7 cellular contexts compared by ENCODE assay signal in the genomic region with DNA sequence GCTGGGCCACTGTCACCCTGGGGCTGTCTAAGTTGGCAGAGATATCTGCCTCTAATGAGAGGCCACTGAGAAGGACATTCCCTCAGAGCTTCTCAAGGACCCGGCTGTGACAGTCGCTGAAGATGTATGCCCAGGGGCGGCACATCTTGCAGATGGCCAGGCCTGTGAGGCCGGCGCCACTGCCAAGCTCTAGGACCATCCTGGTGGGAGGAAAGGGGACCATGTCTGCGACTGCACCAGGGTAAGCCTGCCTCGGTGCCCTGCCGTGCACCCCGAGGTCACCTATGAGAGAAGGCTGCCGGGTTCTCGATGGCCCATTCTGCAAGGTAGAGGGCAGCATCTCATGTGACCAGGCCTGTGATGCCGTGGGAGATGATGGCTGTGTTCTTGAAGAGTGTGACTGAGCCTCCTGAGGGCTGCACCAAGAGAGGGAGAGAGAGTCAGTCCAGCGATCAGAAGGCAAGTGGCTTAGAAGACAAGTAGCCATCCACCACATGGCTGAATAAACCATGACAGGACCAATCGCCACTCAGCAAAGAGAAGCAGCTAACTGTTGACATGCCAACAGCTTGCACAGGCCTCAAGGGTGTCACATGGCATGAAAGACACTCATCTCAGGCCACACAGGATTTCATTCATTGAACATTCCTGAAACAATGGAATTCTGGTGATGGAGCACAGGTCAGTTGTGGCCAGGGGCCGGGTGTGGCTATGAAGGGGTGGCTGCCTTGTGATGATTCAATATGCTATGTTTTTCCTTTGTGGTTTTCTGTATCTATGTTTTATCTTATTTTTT.
DNase-seq lines count a peak whose midpoint lies in the region; FAIRE-seq and TF ChIP-seq lines count a peak whose summit lies in the region.
"Not testable (repeated sequence)": the region's sequence is repeated elsewhere in the genome, so short reads cannot be mapped to it uniquely, and the experiment has no call there.

No MANE protein-coding gene starts in this region.

- H3K9ac ChIP-seq in adipocyte (ENCODE audit: low read length) = not testable (repeated sequence)

- not testable (repeated sequence) for H3K27me3 Mint-ChIP-seq in chondrocyte (ENCODE audit: low read depth)

- not testable (repeated sequence) for H3K9me3 ChIP-seq in adipocyte (ENCODE audit: control insufficient read depth, low read length)

- DNase-seq in EH (ENCODE audit: low read depth) (peak; percentile 72), HT1080 (ENCODE audit: low read depth) (peak; percentile 71), RCC 7860 (ENCODE audit: low spot score) (peak; percentile 26), adipocyte (ENCODE audit: low read depth) (peak; percentile 4), foreskin fibroblast (peak; percentile 29 to 52), myocyte (ENCODE audit: low read depth) (peak; percentile 30)
- not testable (repeated sequence) for DNase-seq in chondrocyte (ENCODE audit: low spot score)

- H3K4me3 Mint-ChIP-seq in chondrocyte (ENCODE audit: unreplicated experiment) = not testable (repeated sequence)

- not testable (repeated sequence) for H3K36me3 ChIP-seq in adipocyte (ENCODE audit: control insufficient read depth, insufficient read depth, low read length, severe bottlenecking)

- not testable (repeated sequence) for H3K27me3 ChIP-seq in adipocyte (replicated peaks; ENCODE audit: control insufficient read depth, insufficient read depth, low read length)

- not testable (repeated sequence) for H3K36me3 Mint-ChIP-seq in chondrocyte (ENCODE audit: low read depth)

- not testable (repeated sequence) for H3K4me1 Mint-ChIP-seq in chondrocyte (ENCODE audit: low read depth)

- not testable (repeated sequence) for H3K4me3 ChIP-seq in adipocyte (ENCODE audit: low read length); foreskin fibroblast (ENCODE audit: low read depth in 1 of 2, low read length in 2 of 2)

- not testable (repeated sequence) for H3K4me1 ChIP-seq in adipocyte (ENCODE audit: control insufficient read depth, insufficient read depth, low read length)

- H3K9me3 Mint-ChIP-seq in chondrocyte (ENCODE audit: low read depth) = not testable (repeated sequence)

- not testable (repeated sequence) for TF ChIP-seq CTCF in chondrocyte (IDR thresholded peaks at IDR 0.05); foreskin fibroblast (IDR thresholded peaks at IDR 0.05; ENCODE audit: low read depth, low read length)

- not testable (repeated sequence) for FAIRE-seq in RCC 7860 (lab: Jason Lieb, UNC)

- H3K27ac Mint-ChIP-seq in chondrocyte (ENCODE audit: unreplicated experiment) = peak overlapping the region; percentile 54
